18 cellular contexts compared by ENCODE assay signal in genomic region chr5:112532654-112533314, GRCh38.
A peak's percentile ranks its signal among the peaks of the same experiment; 100 is the strongest.
DNase-seq lines count a peak whose midpoint lies in the region; ATAC-seq, FAIRE-seq and TF ChIP-seq lines count a peak whose summit lies in the region.
"Had no signal": no experiment of that assay in that cellular context is flagged by ENCODE, and none has a peak within 500 bp of the region (broad histone marks: within the 10 kb centered on the region; RNA-seq: fewer than 3 reads in every experiment).

No MANE protein-coding gene starts in this region.

- no peak for TF ChIP-seq POLR2A in K562 (conservative IDR thresholded peaks at IDR 0.05)

- no peaks in the 10 kb centered on the region for H3K9me1 ChIP-seq in K562 (ENCODE audit: control insufficient read depth, insufficient read depth, low read length)

- H3K4me2 ChIP-seq in K562 (ENCODE audit: insufficient read depth, low read length) = no peak overlapping the region

- DNase-seq in K562 (ENCODE audit: extremely low read depth in 1 of 4, low spot score in 3 of 4) (no peak), omental fat pad (ENCODE audit: low spot score) (no peak), T1000 (lab: John Stamatoyannopoulos, UW) (no peak), HUDEP-2 (lab: John Stamatoyannopoulos, UW; ENCODE audit: unreplicated experiment in 76 of 76) (no peak), HAP-1 (ENCODE audit: low spot score in 2 of 2) (no peak)
- DNase-seq: activated CD4-positive, CD25-positive, alpha-beta regulatory T cell treated with anti-CD3 and anti-CD28 coated beads, Interleukin-2, amount 50 U/mL, for 72 hours; activated naive CD4-positive, alpha-beta T cell treated with anti-CD3 and anti-CD28 coated beads, Interleukin-2, amount 50 U/mL, for 16 hours; Caco-2; effector memory CD4-positive, alpha-beta T cell; sigmoid colon; SW 1271 had no signal

- TF ChIP-seq RAD21 in K562 (CRISPR knock-in tag; conservative IDR thresholded peaks at IDR 0.05 in 1 of 2, IDR thresholded peaks at IDR 0.05 in 1 of 2) = no peak

- POLR2A ChIA-PET in K562 (lab: Yijun Ruan, JAX) = interaction anchor here (0.7 to 1.1 kb wide), 3 partner anchors 13 to 64 kb away, joined by 3 read pairs; no protein-coding TSS in a partner anchor

- ATAC-seq in GM19025 (IDR thresholded peaks at IDR 0.05; ENCODE audit: low read depth, unreplicated experiment) (peak; percentile 32), HG03378 (IDR thresholded peaks at IDR 0.05; ENCODE audit: unreplicated experiment) (peak; percentile 59), K562 (no peak), omental fat pad (ENCODE audit: low FRiP score) (no peak)
- ATAC-seq: Panc1 had no signal

- TF ChIP-seq CTCF in 22Rv1 (IDR thresholded peaks at IDR 0.05) (no peak), K562 (IDR thresholded peaks at IDR 0.05 in 2 of 3, conservative IDR thresholded peaks at IDR 0.05 in 1 of 3; ENCODE audit: insufficient read depth in 2 of 3, low read depth in 1 of 3, low read length in 3 of 3) (no peak), omental fat pad (IDR thresholded peaks at IDR 0.05) (no peak)

- H3K9ac ChIP-seq in K562 (ENCODE audit: insufficient read depth in 1 of 2, low read depth in 2 of 2, low read length in 2 of 2) = no peak overlapping the region

- WGBS in K562 (ENCODE audit: insufficient coverage, low coverage, missing lambda C conversion rate) = 54% methylated on average over 4 of the region's 4 CpGs

- intact Hi-C loops in K562 (cut with micrococcal nuclease) = no loop called here

- no peaks in the 10 kb centered on the region for H3K79me2 ChIP-seq in K562 (ENCODE audit: control insufficient read depth, insufficient read depth, low read length)

- no peaks in the 10 kb centered on the region for H4K20me1 ChIP-seq in K562 (replicated peaks; ENCODE audit: control insufficient read depth, insufficient read depth, low read length)

- peak; percentile 26 for FAIRE-seq in K562 (lab: Jason Lieb, UNC)
- FAIRE-seq: A204.1 had no signal

- no peak for TF ChIP-seq EP300 in K562 (IDR thresholded peaks at IDR 0.05; ENCODE audit: low read length)

- H3K4me3 ChIP-seq in K562 (no peak overlapping the region), HAP-1 (no peak overlapping the region)
- H3K4me3 ChIP-seq: breast epithelium, lung, sigmoid colon had no signal

- peak overlapping the region; percentile 9; the same call in 1 of the 2 replicates for H2AFZ ChIP-seq in K562 (ENCODE audit: low read depth, low read length)

- H3K36me3 ChIP-seq in K562 (ENCODE audit: control insufficient read depth, insufficient read depth, low read length) (no peaks in the 10 kb centered on the region), HAP-1 (replicated peaks) (no peaks in the 10 kb centered on the region)
- H3K36me3 ChIP-seq: breast epithelium, sigmoid colon had no signal

- H3K27ac ChIP-seq in 22Rv1 (peak overlapping the region; percentile 32), K562 (ENCODE audit: extremely low read depth, low read depth, low read length) (no peak overlapping the region)
- H3K27ac ChIP-seq: breast epithelium, sigmoid colon had no signal

- H3K9me3 ChIP-seq in K562 (replicated peaks; ENCODE audit: control insufficient read depth, insufficient read depth, low read depth, low read length) (no peaks in the 10 kb centered on the region), HAP-1 (no peaks in the 10 kb centered on the region)
- H3K9me3 ChIP-seq: breast epithelium, Caco-2, sigmoid colon had no signal

- CTCF ChIA-PET in K562 (lab: Yijun Ruan, JAX; ENCODE audit: low intra/inter-chr PET ratio) = no interaction called here

- H3K27me3 ChIP-seq in K562 (ENCODE audit: control insufficient read depth in 2 of 2, insufficient read depth in 2 of 2, low read length in 2 of 2) (no peaks in the 10 kb centered on the region), HAP-1 (ENCODE audit: low read depth) (no peaks in the 10 kb centered on the region)
- H3K27me3 ChIP-seq: breast epithelium, sigmoid colon had no signal

- in situ Hi-C loops in K562 (cut with MboI) (no loop called here), HAP-1 (cut with MboI; ENCODE audit: low sequenced_read_pairs) (no loop called here)

- peaks cover 0 to 10% of the 10 kb centered on the region in 2 experiments; a peak in 3 of 5 replicates for H3K4me1 ChIP-seq in K562 (replicated peaks in 1 of 2; ENCODE audit: control insufficient read depth in 2 of 2, insufficient read depth in 2 of 2, low read length in 2 of 2)
- no peaks in the 10 kb centered on the region for H3K4me1 ChIP-seq in HAP-1
- H3K4me1 ChIP-seq: breast epithelium, Caco-2, sigmoid colon had no signal

- BruUV-seq in K562 (replicated peaks; lab: Mats Ljungman, UMichigan) = no TSS peak

TF ChIP-seq in K562, 482 proteins besides CTCF, POLR2A, EP300 and RAD21:
- TF ChIP-seq TFAP4 (CRISPR knock-in tag; IDR thresholded peaks at IDR 0.05; ENCODE audit: borderline replicate concordance) (no peak), U2AF2 (optimal IDR thresholded peaks at IDR 0.05; ENCODE audit: low read depth, low read length) (no peak), RFX5 (IDR thresholded peaks at IDR 0.05; ENCODE audit: low read depth, low read length) (no peak), ZNF232 (CRISPR knock-in tag; IDR thresholded peaks at IDR 0.05) (no peak), MEIS2 (IDR thresholded peaks at IDR 0.05; ENCODE audit: partially characterized antibody) (no peak), SIN3B (IDR thresholded peaks at IDR 0.05; ENCODE audit: low read depth) (no peak), MAFF (IDR thresholded peaks at IDR 0.05; ENCODE audit: low read length) (no peak), ELK3 (CRISPR knock-in tag; IDR thresholded peaks at IDR 0.05) (no peak), ZNF586 (CRISPR knock-in tag; conservative IDR thresholded peaks at IDR 0.05) (no peak), ZBTB12 (CRISPR knock-in tag; IDR thresholded peaks at IDR 0.05) (no peak), SMAD2 (IDR thresholded peaks at IDR 0.05; ENCODE audit: low read depth, low read length) (no peak), ZBTB7A (IDR thresholded peaks at IDR 0.05; ENCODE audit: borderline replicate concordance, control insufficient read depth, low read depth, low read length) (no peak), ZNF41 (CRISPR knock-in tag; conservative IDR thresholded peaks at IDR 0.05) (no peak), ELK1 (CRISPR knock-in tag; IDR thresholded peaks at IDR 0.05) (no peak)

Comparison
In these comparisons a context has a peak if more than half of its experiments do, and no peak if none do; other contexts are left out.
1. ATAC-seq: peak in GM19025 (single experiment) and HG03378 (single experiment); none in K562 (single experiment) and omental fat pad (single experiment).